27 cellular contexts compared by ENCODE assay signal in genomic region chr18:6313427-6313826, GRCh38.
"Had no signal": no experiment of that assay in that cellular context is flagged by ENCODE, and none has a peak within 500 bp of the region (broad histone marks: within the 10 kb centered on the region; RNA-seq: fewer than 3 reads in every experiment).

No MANE protein-coding gene starts in this region.

- H3K27ac ChIP-seq: colonic mucosa, epithelial cell of prostate, foreskin keratinocyte, gastrocnemius medialis, heart left ventricle had no signal

- H3K9me3 ChIP-seq: colonic mucosa, gastrocnemius medialis had no signal

- FAIRE-seq: astrocyte, endometrium, endothelial cell of umbilical vein had no signal

- H3K36me3 ChIP-seq: colonic mucosa, gastrocnemius medialis had no signal

- DNase-seq: activated CD4-positive, alpha-beta memory T cell treated with anti-CD3 and anti-CD28 coated beads for 36 hours; activated CD4-positive, alpha-beta T cell treated with anti-CD3 and anti-CD28 coated beads for 36 hours; activated CD4-positive, alpha-beta T cell treated with anti-CD3 and anti-CD28 coated beads, Interleukin-2, amount 10 ng/mL, durations not matched to agents 24 days and 14 days; activated CD4-positive, CD25-positive, alpha-beta regulatory T cell; activated CD4-positive, CD25-positive, alpha-beta regulatory T cell treated with anti-CD3 and anti-CD28 coated beads, Interleukin-2, amount 50 U/mL, for 72 hours; activated CD8-positive, alpha-beta memory T cell treated with anti-CD3 and anti-CD28 coated beads, Interleukin-2, amount 10 ng/mL, durations not matched to agents 7 days and 5 days; activated CD8-positive, alpha-beta memory T cell treated with anti-CD3 and anti-CD28 coated beads, Interleukin-2, amount 50 U/mL, for 4 hours; activated CD8-positive, alpha-beta T cell treated with anti-CD3 and anti-CD28 coated beads, Interleukin-2, amount 10 ng/mL, durations not matched to agents 7 days and 5 days; activated effector memory CD4-positive, alpha-beta T cell treated with anti-CD3 and anti-CD28 coated beads, Interleukin-2, amount 50 U/mL, for 16 hours; activated naive CD4-positive, alpha-beta T cell treated with anti-CD3 and anti-CD28 coated beads for 36 hours; activated naive CD8-positive, alpha-beta T cell treated with anti-CD3 and anti-CD28 coated beads, Interleukin-2, amount 10 ng/mL, durations not matched to agents 7 days and 5 days; activated T-cell treated with anti-CD3 and anti-CD28 coated beads, Interleukin-2, amount 50 U/mL, for 1 hour; activated T-cell treated with anti-CD3 and anti-CD28 coated beads, Interleukin-2, amount 50 U/mL, for 48 hours; amniotic stem cell; anterior cingulate cortex; caudate nucleus; colonic mucosa; effector CD8-positive, alpha-beta T cell; foreskin keratinocyte; gastrocnemius medialis; glutamatergic neuron; heart left ventricle; T-helper 2 cell had no signal

- H3K27me3 ChIP-seq: colonic mucosa, foreskin keratinocyte, gastrocnemius medialis, heart left ventricle had no signal

- H3K4me1 ChIP-seq: colonic mucosa, foreskin keratinocyte, gastrocnemius medialis had no signal

- H3K4me3 ChIP-seq: colonic mucosa, gastrocnemius medialis, heart left ventricle had no signal

- ATAC-seq: activated CD4-positive, alpha-beta T cell treated with anti-CD3 and anti-CD28 coated beads for 36 hours; activated CD8-positive, alpha-beta memory T cell treated with anti-CD3 and anti-CD28 coated beads, Interleukin-2, amount 10 ng/mL, durations not matched to agents 7 days and 5 days; activated CD8-positive, alpha-beta T cell treated with anti-CD3 and anti-CD28 coated beads, Interleukin-2, amount 10 ng/mL, durations not matched to agents 7 days and 5 days; foreskin keratinocyte; gastrocnemius medialis; heart left ventricle had no signal
